Comparison of ENCODE assay signal across 8 cellular contexts in genomic region chr11:121721961-121722360, GRCh38.
DNase-seq lines count a peak whose midpoint lies in the region; ATAC-seq, FAIRE-seq and TF ChIP-seq lines count a peak whose summit lies in the region.

No MANE protein-coding gene starts in this region.

- TF ChIP-seq CTCF in brain (conservative IDR thresholded peaks at IDR 0.05) (no peak), gastrocnemius medialis (IDR thresholded peaks at IDR 0.05 in 4 of 5, conservative IDR thresholded peaks at IDR 0.05 in 1 of 5) (no peak)

- H3K4me3 Mint-ChIP-seq in brain: peak overlapping the region; percentile 78 to 88 (median 83)

- in situ Hi-C loops in gastrocnemius medialis (cut with MboI; ENCODE audit: low sequenced_read_pairs in 4 of 4) (no loop called here), HAP-1 (cut with MboI; ENCODE audit: low sequenced_read_pairs) (no loop called here)

- H3K27ac Mint-ChIP-seq in brain: peak overlapping the region; percentile 92 to 99 (median 98)

- 62 to 78% (median 69%) methylated on average over 7 of the region's 7 CpGs for WGBS in small intestine, 3 donors

- peaks cover 46% of the 10 kb centered on the region for H3K4me1 Mint-ChIP-seq in brain

- DNase-seq in gastrocnemius medialis: no peak
- no peak for DNase-seq in small intestine
- no peak for DNase-seq in HAP-1 (ENCODE audit: low spot score in 2 of 2)

- H3K27me3 ChIP-seq in iPS-15b (ENCODE audit: control insufficient read depth, insufficient read depth, low read length): peaks cover 19% of the 10 kb centered on the region
- no peaks in the 10 kb centered on the region for H3K27me3 ChIP-seq in gastrocnemius medialis
- no peaks in the 10 kb centered on the region for H3K27me3 ChIP-seq in small intestine (ENCODE audit: control insufficient read depth in 2 of 2, insufficient read depth in 2 of 2, low read length in 2 of 2)
- H3K27me3 ChIP-seq in HAP-1 (ENCODE audit: low read depth): no peaks in the 10 kb centered on the region; the same call in 1 of the 2 replicates

- FAIRE-seq in small intestine (lab: Jason Lieb, UNC): no peak

- H3K4me3 ChIP-seq in iPS-15b (ENCODE audit: low read depth, low read length) (peak overlapping the region; percentile 75), gastrocnemius medialis (peak overlapping the region; percentile 43 to 56 (median 50)), small intestine (ENCODE audit: low read depth in 1 of 2, low read length in 2 of 2) (no peak overlapping the region), HAP-1 (no peak overlapping the region)

- peak overlapping the region; percentile 52 for H3K9ac ChIP-seq in ES-I3 (ENCODE audit: low read depth, low read length)
- no peak overlapping the region for H3K9ac ChIP-seq in iPS-15b (ENCODE audit: low read depth, low read length)

- H3K9me3 ChIP-seq in ES-I3 (ENCODE audit: control insufficient read depth, insufficient read depth, low read length) (no peaks in the 10 kb centered on the region), iPS-15b (ENCODE audit: control insufficient read depth, insufficient read depth, low read length) (no peaks in the 10 kb centered on the region), gastrocnemius medialis (no peaks in the 10 kb centered on the region), small intestine (ENCODE audit: control insufficient read depth, low read depth) (no peaks in the 10 kb centered on the region), HAP-1 (no peaks in the 10 kb centered on the region)

- H3K27ac ChIP-seq in gastrocnemius medialis (peak overlapping the region in 2 of 4 donors; percentile 35 to 61), small intestine (ENCODE audit: low read depth in 1 of 2, low read length in 1 of 2) (no peak overlapping the region)

- H3K36me3 ChIP-seq in ES-I3 (ENCODE audit: insufficient read depth, low read length) (no peaks in the 10 kb centered on the region), iPS-15b (ENCODE audit: control insufficient read depth, insufficient read depth, low read length) (no peaks in the 10 kb centered on the region), gastrocnemius medialis (no peaks in the 10 kb centered on the region), small intestine (ENCODE audit: control insufficient read depth in 2 of 2, insufficient read depth in 2 of 2, low read length in 2 of 2) (no peaks in the 10 kb centered on the region), HAP-1 (replicated peaks) (no peaks in the 10 kb centered on the region)

- peaks cover 7% of the 10 kb centered on the region for H3K36me3 Mint-ChIP-seq in brain

- intact Hi-C loops in gastrocnemius medialis (cut with DNase I; ENCODE audit: low total_unique reads): no loop called here

- H3K27me3 Mint-ChIP-seq in brain: peaks cover 2% of the 10 kb centered on the region

- peaks cover 8 to 30% (median 16%) of the 10 kb centered on the region in 5 experiments for H3K9me3 Mint-ChIP-seq in brain

- no peak for TF ChIP-seq POLR2A in gastrocnemius medialis (IDR thresholded peaks at IDR 0.05)

- no peak for ATAC-seq in gastrocnemius medialis
- ATAC-seq in GM18909 (IDR thresholded peaks at IDR 0.05; ENCODE audit: poor library complexity, unreplicated experiment): no peak
- ATAC-seq in HG02571 (IDR thresholded peaks at IDR 0.05; ENCODE audit: unreplicated experiment): no peak

- H3K4me1 ChIP-seq in ES-I3 (ENCODE audit: insufficient read depth, low read length) (no peaks in the 10 kb centered on the region), iPS-15b (ENCODE audit: control insufficient read depth, insufficient read depth, low read length) (no peaks in the 10 kb centered on the region), gastrocnemius medialis (peaks cover 0 to 8% of the 10 kb centered on the region in 2 donors), small intestine (ENCODE audit: control insufficient read depth in 2 of 2, insufficient read depth in 1 of 2, low read depth in 1 of 2, low read length in 1 of 2) (no peaks in the 10 kb centered on the region), HAP-1 (no peaks in the 10 kb centered on the region)

Comparison
In these comparisons a context has a peak if more than half of its experiments do, and no peak if none do; other contexts are left out.
1. H3K4me3 ChIP-seq: peak in iPS-15b (single experiment) and gastrocnemius medialis (4 of 4); none in small intestine (0 of 2) and HAP-1 (single experiment).